1 cellular context compared by ENCODE assay signal in genomic region chr12:65902504-65902903, GRCh38.
TF ChIP-seq lines count a peak whose summit lies in the region.

No MANE protein-coding gene starts in this region.

TF ChIP-seq in GM23338, 12 proteins besides CTCF, POLR2A, EP300 and RAD21 (continued from another document):
- TF ChIP-seq ZNF462 (CRISPR knock-in tag; IDR thresholded peaks at IDR 0.05) (no peak), ETS1 (IDR thresholded peaks at IDR 0.05) (no peak), JUNB (IDR thresholded peaks at IDR 0.05; ENCODE audit: unreplicated experiment) (no peak), REST (IDR thresholded peaks at IDR 0.05; ENCODE audit: unreplicated experiment) (no peak), EZH2 (IDR thresholded peaks at IDR 0.05; ENCODE audit: low read depth, unreplicated experiment) (no peak), CREB1 (CRISPR knock-in tag; IDR thresholded peaks at IDR 0.05; ENCODE audit: low read depth) (no peak), STAT1 (IDR thresholded peaks at IDR 0.05; ENCODE audit: unreplicated experiment) (no peak), EZH2phosphoT487 (IDR thresholded peaks at IDR 0.05; ENCODE audit: unreplicated experiment) (no peak)
